In the genomic region with DNA sequence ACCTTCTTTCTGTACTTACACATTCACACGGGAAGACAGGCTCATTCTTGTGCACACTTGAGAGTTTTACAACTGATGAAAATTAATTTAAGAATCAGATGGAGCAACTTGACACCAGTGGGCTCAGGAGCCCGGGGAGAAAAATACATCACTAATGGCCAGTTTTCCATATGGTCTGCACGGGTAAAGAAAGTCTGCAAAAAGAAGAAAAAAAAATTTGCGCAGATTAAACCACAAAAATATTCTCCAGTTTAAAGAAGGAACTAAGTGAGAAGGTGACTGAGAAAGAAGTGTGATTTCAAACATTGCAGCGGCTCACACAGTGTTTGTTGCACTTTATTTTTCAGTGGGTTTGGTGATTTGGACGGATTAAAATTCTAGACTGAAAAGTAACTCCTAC, we compare ENCODE assay signal across 8 cellular contexts. TPM values are rescaled to one million over a fixed set of nuclear protein-coding genes. Genes with fewer than 3 reads are reported as not detected.
A peak's percentile ranks its signal among the peaks of the same experiment; 100 is the strongest.
DNase-seq lines count a peak whose midpoint lies in the region; ATAC-seq and TF ChIP-seq lines count a peak whose summit lies in the region.
"Had no signal": no experiment of that assay in that cellular context is flagged by ENCODE, and none has a peak within 500 bp of the region (broad histone marks: within the 10 kb centered on the region; RNA-seq: fewer than 3 reads in every experiment).

A gene with protein sequence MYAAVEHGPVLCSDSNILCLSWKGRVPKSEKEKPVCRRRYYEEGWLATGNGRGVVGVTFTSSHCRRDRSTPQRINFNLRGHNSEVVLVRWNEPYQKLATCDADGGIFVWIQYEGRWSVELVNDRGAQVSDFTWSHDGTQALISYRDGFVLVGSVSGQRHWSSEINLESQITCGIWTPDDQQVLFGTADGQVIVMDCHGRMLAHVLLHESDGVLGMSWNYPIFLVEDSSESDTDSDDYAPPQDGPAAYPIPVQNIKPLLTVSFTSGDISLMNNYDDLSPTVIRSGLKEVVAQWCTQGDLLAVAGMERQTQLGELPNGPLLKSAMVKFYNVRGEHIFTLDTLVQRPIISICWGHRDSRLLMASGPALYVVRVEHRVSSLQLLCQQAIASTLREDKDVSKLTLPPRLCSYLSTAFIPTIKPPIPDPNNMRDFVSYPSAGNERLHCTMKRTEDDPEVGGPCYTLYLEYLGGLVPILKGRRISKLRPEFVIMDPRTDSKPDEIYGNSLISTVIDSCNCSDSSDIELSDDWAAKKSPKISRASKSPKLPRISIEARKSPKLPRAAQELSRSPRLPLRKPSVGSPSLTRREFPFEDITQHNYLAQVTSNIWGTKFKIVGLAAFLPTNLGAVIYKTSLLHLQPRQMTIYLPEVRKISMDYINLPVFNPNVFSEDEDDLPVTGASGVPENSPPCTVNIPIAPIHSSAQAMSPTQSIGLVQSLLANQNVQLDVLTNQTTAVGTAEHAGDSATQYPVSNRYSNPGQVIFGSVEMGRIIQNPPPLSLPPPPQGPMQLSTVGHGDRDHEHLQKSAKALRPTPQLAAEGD (N-terminal part only) (plus strand): TSS at position 301 of the 400 bp plus-strand sequence. CDS start 1,552 bp downstream, outside the sequence.

- no TSS peak for BruUV-seq in OCI-LY7 (replicated peaks; lab: Mats Ljungman, UMichigan)

- H3K9me3 ChIP-seq in OCI-LY7 (ENCODE audit: low read length) (peaks cover 4% of the 10 kb centered on the region; the same call in 1 of the 2 replicates), thoracic aorta (peaks cover 3% of the 10 kb centered on the region)

- intact Hi-C loops in OCI-LY7 (cut with micrococcal nuclease; ENCODE audit: unreplicated experiment) (no loop called here), lower leg skin (cut with DNase I; ENCODE audit: low total_unique reads) (no loop called here)

- no peak within 1 kb of the TSS for H3K4me2 ChIP-seq in OCI-LY7 (ENCODE audit: low read length)

- TF ChIP-seq CTCF in OCI-LY7 (conservative IDR thresholded peaks at IDR 0.05; ENCODE audit: low read length): no peak
- TF ChIP-seq CTCF in lower leg skin (IDR thresholded peaks at IDR 0.05): no peak
- TF ChIP-seq CTCF in thoracic aorta (IDR thresholded peaks at IDR 0.05): no peak

- no peak for DNase-seq in OCI-LY7 (ENCODE audit: low spot score)
- DNase-seq in caudate nucleus (lab: John Stamatoyannopoulos, UW): no peak
- no peak for DNase-seq in lower leg skin (ENCODE audit: low spot score in 2 of 2)
- no peak for DNase-seq in thoracic aorta (ENCODE audit: low spot score)
- no peak for DNase-seq in iPS-NIHi7 (ENCODE audit: extremely low spot score)
- no peak for DNase-seq in NCI-H187 (lab: John Stamatoyannopoulos, UW)
- DNase-seq in DMS79 treated with DMSO at 0.1 percent for 48 hours (lab: John Stamatoyannopoulos, UW): no peak
- DNase-seq: activated CD8-positive, alpha-beta memory T cell treated with anti-CD3 and anti-CD28 coated beads, Interleukin-2, amount 50 U/mL, for 48 hours had no signal

- POLR2A ChIA-PET in OCI-LY7 (lab: Charles Lee): no interaction called here

- H4K20me1 ChIP-seq in OCI-LY7 (ENCODE audit: insufficient read depth, low read length): no peaks in the 10 kb centered on the region

- H3K4me3 ChIP-seq in OCI-LY7 (ENCODE audit: low read depth, low read length, poor library complexity, severe bottlenecking): no peak within 1 kb of the TSS
- no peak within 1 kb of the TSS for H3K4me3 ChIP-seq in lower leg skin (ENCODE audit: low read depth, poor library complexity, severe bottlenecking)
- no peak within 1 kb of the TSS for H3K4me3 ChIP-seq in thoracic aorta

- H3K27me3 ChIP-seq in thoracic aorta (replicated peaks; ENCODE audit: insufficient read depth): no peaks in the 10 kb centered on the region

- H3K27ac ChIP-seq in OCI-LY7 (ENCODE audit: low read depth, low read length, poor library complexity, severe bottlenecking) (no peak within 1 kb of the TSS), caudate nucleus (ENCODE audit: low read depth, low read length) (peak within 1 kb of the TSS; percentile 74), thoracic aorta (no peak within 1 kb of the TSS)

- 74 to 76% methylated on average over 6 of the region's 6 CpGs for WGBS in lower leg skin, 2 donors

- no peak for ATAC-seq in thoracic aorta (ENCODE audit: insufficient number of reproducible peaks, low FRiP score, low read depth)

- H3K36me3 ChIP-seq in OCI-LY7 (ENCODE audit: insufficient read depth, low read length): peaks cover 60% of the 10 kb centered on the region
- peaks cover 14% of the 10 kb centered on the region for H3K36me3 ChIP-seq in thoracic aorta

- H3K79me2 ChIP-seq in OCI-LY7 (ENCODE audit: insufficient read depth, low read depth, low read length): no peaks in the 10 kb centered on the region

- H3K4me1 ChIP-seq in OCI-LY7 (ENCODE audit: insufficient read depth, low read length, poor library complexity, severe bottlenecking): no peaks in the 10 kb centered on the region
- no peaks in the 10 kb centered on the region for H3K4me1 ChIP-seq in thoracic aorta (ENCODE audit: control insufficient read depth in 1 of 2, low read depth in 2 of 2)

- no peaks in the 10 kb centered on the region for H3K9me2 ChIP-seq in OCI-LY7 (ENCODE audit: insufficient read depth, low read length)

- no peak within 1 kb of the TSS for H2AFZ ChIP-seq in OCI-LY7 (ENCODE audit: low read length)

- CTCF ChIA-PET in OCI-LY7 (lab: Charles Lee; ENCODE audit: unreplicated experiment): no interaction called here

- no peak for TF ChIP-seq POLR2A in lower leg skin (IDR thresholded peaks at IDR 0.05)

RNA-seq across cellular contexts. Expression of the gene that starts here (rescaled TPM):
- total RNA-seq in OCI-LY7 (2014; rRNA removed; shearing (Covaris generic)): 63.7 and 64.8 TPM in 2 replicates
- total RNA-seq in OCI-LY7 (2022) (51.4 and 62.1 TPM in 2 replicates), lower leg skin (100 to 1,000 TPM; 141 to 198 (median 148) TPM), thoracic aorta (100 to 1,000 TPM in 1 of 2 donors, 10 to 100 TPM in 1; 75.5 to 189 TPM)
